Comparison of ENCODE assay signal across 8 cellular contexts in genomic region chr12:55973598-55974307, GRCh38. TPM values are rescaled to one million over a fixed set of nuclear protein-coding genes. Genes with fewer than 3 reads are reported as not detected.
DNase-seq lines count a peak whose midpoint lies in the region; ATAC-seq, FAIRE-seq and TF ChIP-seq lines count a peak whose summit lies in the region.

A gene with protein sequence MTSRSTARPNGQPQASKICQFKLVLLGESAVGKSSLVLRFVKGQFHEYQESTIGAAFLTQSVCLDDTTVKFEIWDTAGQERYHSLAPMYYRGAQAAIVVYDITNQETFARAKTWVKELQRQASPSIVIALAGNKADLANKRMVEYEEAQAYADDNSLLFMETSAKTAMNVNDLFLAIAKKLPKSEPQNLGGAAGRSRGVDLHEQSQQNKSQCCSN (plus strand): TSS chr12:55974078. CDS start chr12:55986961, 12,883 bp downstream.

- H3K9me3 ChIP-seq in BE2C (no peaks in the 10 kb centered on the region), kidney (ENCODE audit: control insufficient read depth in 1 of 2, low read length in 2 of 2) (no peaks in the 10 kb centered on the region)

- peak; percentile 93 for ATAC-seq in HG03442 (IDR thresholded peaks at IDR 0.05; ENCODE audit: unreplicated experiment)

- H3K9ac ChIP-seq in kidney (ENCODE audit: low read length in 2 of 2), result peak within 1 kb of the TSS; percentile 80 to 96

- H3K4me1 ChIP-seq in BE2C, result no peaks in the 10 kb centered on the region
- peaks cover 6 to 10% of the 10 kb centered on the region in 2 donors for H3K4me1 ChIP-seq in kidney (ENCODE audit: control insufficient read depth in 1 of 2, insufficient read depth in 1 of 2, low read depth in 1 of 2, low read length in 2 of 2)

- H3K27ac ChIP-seq in kidney (ENCODE audit: low read depth in 2 of 2, low read length in 2 of 2), result peak within 1 kb of the TSS; percentile 88 to 92

- H3K27me3 ChIP-seq in BE2C, result no peaks in the 10 kb centered on the region

- H3K36me3 ChIP-seq in BE2C, result no peaks in the 10 kb centered on the region
- no peaks in the 10 kb centered on the region for H3K36me3 ChIP-seq in kidney (ENCODE audit: control insufficient read depth in 1 of 2, insufficient read depth in 2 of 2, low read length in 2 of 2)

- H3K4me3 ChIP-seq in BE2C (ENCODE audit: low read depth, low read length), result peak within 1 kb of the TSS; percentile 91
- peak within 1 kb of the TSS; percentile 98 for H3K4me3 ChIP-seq in choroid plexus epithelial cell (ENCODE audit: low read depth, low read length)
- H3K4me3 ChIP-seq in kidney (ENCODE audit: low read length in 2 of 2), result peak within 1 kb of the TSS; percentile 77 to 85

- peak; percentile 99 for DNase-seq in BE2C
- peak; percentile 87 for DNase-seq in GM19239 (ENCODE audit: insufficient read length, low spot score)
- peak; percentile 99 for DNase-seq in NCI-H510A treated with DMSO at 0.1 percent for 48 hours (lab: John Stamatoyannopoulos, UW)
- DNase-seq in activated CD4-positive, alpha-beta T cell treated with anti-CD3 and anti-CD28 coated beads for 24 hours (ENCODE audit: low read depth in 2 of 2), result peak; percentile 94 to 97
- peak; percentile 100 for DNase-seq in choroid plexus epithelial cell (ENCODE audit: low read depth)
- peak; percentile 100 for DNase-seq in kidney
- peak; percentile 99 for DNase-seq in stimulated activated CD4-positive, alpha-beta T cell treated with anti-CD3 and anti-CD28 coated beads, Interleukin-15, amount 100 ng/mL, for 24 hours

- no peak for TF ChIP-seq CTCF in BE2C (IDR thresholded peaks at IDR 0.05; ENCODE audit: low read depth, low read length)
- TF ChIP-seq CTCF in choroid plexus epithelial cell (conservative IDR thresholded peaks at IDR 0.05; ENCODE audit: low read depth, low read length), result peak; percentile 50
- peak; percentile 20 for TF ChIP-seq CTCF in kidney (IDR thresholded peaks at IDR 0.05; ENCODE audit: borderline replicate concordance, extremely low read depth, insufficient read depth)

- FAIRE-seq in GM19239 (lab: Jason Lieb, UNC) (peak; percentile 100), kidney (lab: Jason Lieb, UNC) (peak; percentile 99)

- intact Hi-C loops in kidney (cut with DNase I), result no loop called here

RNA-seq across cellular contexts. Expression of the gene that starts here (rescaled TPM):
- polyA plus RNA-seq in BE2C (2012; ENCODE audit: insufficient read depth, insufficient read length, low read depth), result 57.4 TPM
- total RNA-seq in kidney, result 112 TPM
- polyA plus RNA-seq in kidney (ENCODE audit: insufficient read depth, low read depth, low replicate concordance), result 72.5 TPM

Comparison
In these comparisons a context has a peak if more than half of its experiments do, and no peak if none do; other contexts are left out.
1. Peak in every context shown above with its lines: DNase-seq, ATAC-seq, H3K4me3 ChIP-seq and H3K27ac ChIP-seq.